1 cellular context compared by ENCODE assay signal in the genomic region with DNA sequence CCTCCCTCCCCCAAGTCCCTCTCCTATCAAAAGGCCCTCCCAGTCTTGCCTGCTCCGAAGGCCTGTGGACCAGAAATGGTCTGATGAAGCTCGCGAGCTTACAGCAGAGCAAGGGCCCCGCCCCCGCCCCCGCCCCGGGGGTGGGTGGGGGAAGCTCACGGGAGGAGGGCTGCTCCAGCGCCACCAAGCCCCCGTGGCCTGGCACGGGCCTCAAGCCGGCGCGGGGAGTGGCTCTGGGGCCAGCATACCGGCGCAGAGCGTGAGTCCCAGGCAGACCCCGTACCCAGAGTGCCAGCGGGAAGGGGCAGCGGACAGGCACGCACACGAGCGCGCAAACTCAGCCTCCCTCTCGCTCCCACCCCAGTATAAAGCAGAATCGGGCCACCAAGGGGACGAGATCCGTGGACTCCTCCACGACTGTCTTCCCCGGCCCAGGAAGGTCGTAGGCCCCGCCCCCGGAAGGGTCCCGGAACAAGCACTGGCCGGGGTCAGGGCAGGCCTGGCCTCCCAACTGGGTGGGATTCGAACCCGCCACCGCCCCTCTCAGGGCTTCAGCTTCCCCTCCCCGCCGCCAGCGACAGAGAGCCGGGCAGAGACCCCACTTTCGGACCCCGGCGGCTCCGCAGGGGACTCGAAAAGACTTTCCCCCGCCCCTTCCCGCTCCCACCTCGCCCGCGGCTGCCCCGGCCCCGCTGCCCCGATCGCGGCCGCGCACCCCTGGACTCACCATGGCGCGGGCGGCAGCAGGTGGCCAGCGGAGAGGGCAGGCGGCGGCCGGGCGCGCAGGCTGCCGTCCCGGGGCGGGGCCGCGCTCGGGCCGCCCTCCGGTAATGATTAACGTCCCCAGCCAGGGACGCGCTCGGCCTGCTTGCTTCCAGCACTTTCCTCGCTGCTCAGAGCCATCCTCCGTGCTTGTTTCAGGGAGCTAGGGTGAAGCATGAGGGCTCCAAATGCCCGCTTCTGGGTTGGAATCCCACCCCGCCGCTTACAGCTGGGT.
TF ChIP-seq lines count a peak whose summit lies in the region.

Gene PCBD1 (minus strand): TSS at position 762 of the 997 bp plus-strand sequence. CDS start 32 bp downstream, at position 730.

TF ChIP-seq in HepG2, 621 proteins besides CTCF, POLR2A, EP300 and RAD21 (continued from another document and continues in another):
- no peak for TF ChIP-seq ZNF335 (CRISPR knock-in tag; IDR thresholded peaks at IDR 0.05)
- peak; percentile 31; the same call in 1 of the 2 replicates for TF ChIP-seq MEIS2 (CRISPR knock-in tag; IDR thresholded peaks at IDR 0.05)
- TF ChIP-seq CEBPG (CRISPR knock-in tag; IDR thresholded peaks at IDR 0.05), result no peak
- 0 out of 2 replicates have a peak, but pooled peaks have one; percentile 43 for TF ChIP-seq THAP7 (CRISPR knock-in tag; IDR thresholded peaks at IDR 0.05)
- TF ChIP-seq HNF1A (IDR thresholded peaks at IDR 0.05; ENCODE audit: low read depth), result peak; percentile 88
- TF ChIP-seq HNF1A (CRISPR knock-in tag; IDR thresholded peaks at IDR 0.05; ENCODE audit: borderline replicate concordance), result peak; percentile 93
- no peak for TF ChIP-seq ZNF703 (CRISPR knock-in tag; IDR thresholded peaks at IDR 0.05; ENCODE audit: borderline replicate concordance)
- TF ChIP-seq ZNF18 (CRISPR knock-in tag; IDR thresholded peaks at IDR 0.05; ENCODE audit: insufficient replicate concordance), result peak; percentile 68
- TF ChIP-seq, protein P1, sequence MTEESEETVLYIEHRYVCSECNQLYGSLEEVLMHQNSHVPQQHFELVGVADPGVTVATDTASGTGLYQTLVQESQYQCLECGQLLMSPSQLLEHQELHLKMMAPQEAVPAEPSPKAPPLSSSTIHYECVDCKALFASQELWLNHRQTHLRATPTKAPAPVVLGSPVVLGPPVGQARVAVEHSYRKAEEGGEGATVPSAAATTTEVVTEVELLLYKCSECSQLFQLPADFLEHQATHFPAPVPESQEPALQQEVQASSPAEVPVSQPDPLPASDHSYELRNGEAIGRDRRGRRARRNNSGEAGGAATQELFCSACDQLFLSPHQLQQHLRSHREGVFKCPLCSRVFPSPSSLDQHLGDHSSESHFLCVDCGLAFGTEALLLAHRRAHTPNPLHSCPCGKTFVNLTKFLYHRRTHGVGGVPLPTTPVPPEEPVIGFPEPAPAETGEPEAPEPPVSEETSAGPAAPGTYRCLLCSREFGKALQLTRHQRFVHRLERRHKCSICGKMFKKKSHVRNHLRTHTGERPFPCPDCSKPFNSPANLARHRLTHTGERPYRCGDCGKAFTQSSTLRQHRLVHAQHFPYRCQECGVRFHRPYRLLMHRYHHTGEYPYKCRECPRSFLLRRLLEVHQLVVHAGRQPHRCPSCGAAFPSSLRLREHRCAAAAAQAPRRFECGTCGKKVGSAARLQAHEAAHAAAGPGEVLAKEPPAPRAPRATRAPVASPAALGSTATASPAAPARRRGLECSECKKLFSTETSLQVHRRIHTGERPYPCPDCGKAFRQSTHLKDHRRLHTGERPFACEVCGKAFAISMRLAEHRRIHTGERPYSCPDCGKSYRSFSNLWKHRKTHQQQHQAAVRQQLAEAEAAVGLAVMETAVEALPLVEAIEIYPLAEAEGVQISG (CRISPR knock-in tag; IDR thresholded peaks at IDR 0.05), result no peak
- TF ChIP-seq GABPA (IDR thresholded peaks at IDR 0.05; ENCODE audit: low read depth, low read length), result no peak
- no peak for TF ChIP-seq GABPA (CRISPR knock-in tag; IDR thresholded peaks at IDR 0.05; ENCODE audit: low read depth)
- no peak for TF ChIP-seq MIXL1 (CRISPR knock-in tag; IDR thresholded peaks at IDR 0.05)
- TF ChIP-seq ATAD3A (CRISPR knock-in tag; IDR thresholded peaks at IDR 0.05), result no peak
- no peak for TF ChIP-seq ZNF12 (CRISPR knock-in tag; IDR thresholded peaks at IDR 0.05)
- TF ChIP-seq HNF1B (CRISPR knock-in tag; IDR thresholded peaks at IDR 0.05), result peak; percentile 81
- TF ChIP-seq SMAD1 (CRISPR knock-in tag; IDR thresholded peaks at IDR 0.05; ENCODE audit: borderline replicate concordance, low read depth), result no peak
- TF ChIP-seq ZNF572 (CRISPR knock-in tag; IDR thresholded peaks at IDR 0.05), result no peak
- no peak for TF ChIP-seq JDP2 (CRISPR knock-in tag; IDR thresholded peaks at IDR 0.05; ENCODE audit: borderline replicate concordance)
- TF ChIP-seq HOXA7 (CRISPR knock-in tag; IDR thresholded peaks at IDR 0.05), result no peak
- peak; percentile 52 for TF ChIP-seq ZNF331 (CRISPR knock-in tag; IDR thresholded peaks at IDR 0.05)
- no peak for TF ChIP-seq U2AF2 (IDR thresholded peaks at IDR 0.05; ENCODE audit: low read depth, low read length)
- TF ChIP-seq, protein P2, sequence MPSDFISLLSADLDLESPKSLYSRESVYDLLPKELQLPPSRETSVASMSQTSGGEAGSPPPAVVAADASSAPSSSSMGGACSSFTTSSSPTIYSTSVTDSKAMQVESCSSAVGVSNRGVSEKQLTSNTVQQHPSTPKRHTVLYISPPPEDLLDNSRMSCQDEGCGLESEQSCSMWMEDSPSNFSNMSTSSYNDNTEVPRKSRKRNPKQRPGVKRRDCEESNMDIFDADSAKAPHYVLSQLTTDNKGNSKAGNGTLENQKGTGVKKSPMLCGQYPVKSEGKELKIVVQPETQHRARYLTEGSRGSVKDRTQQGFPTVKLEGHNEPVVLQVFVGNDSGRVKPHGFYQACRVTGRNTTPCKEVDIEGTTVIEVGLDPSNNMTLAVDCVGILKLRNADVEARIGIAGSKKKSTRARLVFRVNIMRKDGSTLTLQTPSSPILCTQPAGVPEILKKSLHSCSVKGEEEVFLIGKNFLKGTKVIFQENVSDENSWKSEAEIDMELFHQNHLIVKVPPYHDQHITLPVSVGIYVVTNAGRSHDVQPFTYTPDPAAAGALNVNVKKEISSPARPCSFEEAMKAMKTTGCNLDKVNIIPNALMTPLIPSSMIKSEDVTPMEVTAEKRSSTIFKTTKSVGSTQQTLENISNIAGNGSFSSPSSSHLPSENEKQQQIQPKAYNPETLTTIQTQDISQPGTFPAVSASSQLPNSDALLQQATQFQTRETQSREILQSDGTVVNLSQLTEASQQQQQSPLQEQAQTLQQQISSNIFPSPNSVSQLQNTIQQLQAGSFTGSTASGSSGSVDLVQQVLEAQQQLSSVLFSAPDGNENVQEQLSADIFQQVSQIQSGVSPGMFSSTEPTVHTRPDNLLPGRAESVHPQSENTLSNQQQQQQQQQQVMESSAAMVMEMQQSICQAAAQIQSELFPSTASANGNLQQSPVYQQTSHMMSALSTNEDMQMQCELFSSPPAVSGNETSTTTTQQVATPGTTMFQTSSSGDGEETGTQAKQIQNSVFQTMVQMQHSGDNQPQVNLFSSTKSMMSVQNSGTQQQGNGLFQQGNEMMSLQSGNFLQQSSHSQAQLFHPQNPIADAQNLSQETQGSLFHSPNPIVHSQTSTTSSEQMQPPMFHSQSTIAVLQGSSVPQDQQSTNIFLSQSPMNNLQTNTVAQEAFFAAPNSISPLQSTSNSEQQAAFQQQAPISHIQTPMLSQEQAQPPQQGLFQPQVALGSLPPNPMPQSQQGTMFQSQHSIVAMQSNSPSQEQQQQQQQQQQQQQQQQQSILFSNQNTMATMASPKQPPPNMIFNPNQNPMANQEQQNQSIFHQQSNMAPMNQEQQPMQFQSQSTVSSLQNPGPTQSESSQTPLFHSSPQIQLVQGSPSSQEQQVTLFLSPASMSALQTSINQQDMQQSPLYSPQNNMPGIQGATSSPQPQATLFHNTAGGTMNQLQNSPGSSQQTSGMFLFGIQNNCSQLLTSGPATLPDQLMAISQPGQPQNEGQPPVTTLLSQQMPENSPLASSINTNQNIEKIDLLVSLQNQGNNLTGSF (CRISPR knock-in tag; IDR thresholded peaks at IDR 0.05), result 0 out of 2 replicates have a peak, but pooled peaks have one; percentile 56
- TF ChIP-seq MBD4 (IDR thresholded peaks at IDR 0.05; ENCODE audit: borderline replicate concordance, low read length), result no peak
- TF ChIP-seq GTF3A (CRISPR knock-in tag; conservative IDR thresholded peaks at IDR 0.05), result peak; percentile 53; the same call in 1 of the 2 replicates
- TF ChIP-seq CSRNP2 (CRISPR knock-in tag; conservative IDR thresholded peaks at IDR 0.05; ENCODE audit: low read depth), result no peak
- TF ChIP-seq ZNF577 (CRISPR knock-in tag; IDR thresholded peaks at IDR 0.05; ENCODE audit: borderline replicate concordance, low read depth), result no peak
- TF ChIP-seq POLR2AphosphoS2 (IDR thresholded peaks at IDR 0.05; ENCODE audit: low read depth, low read length), result no peak
- peak; percentile 69; the same call in 1 of the 2 replicates for TF ChIP-seq ZGPAT (CRISPR knock-in tag; IDR thresholded peaks at IDR 0.05)
- no peak for TF ChIP-seq SMAD9 (CRISPR knock-in tag; IDR thresholded peaks at IDR 0.05)
